In genomic region chr17:58630883-58631522, GRCh38 we compare ENCODE assay signal across 8 cellular contexts.
DNase-seq lines count a peak whose midpoint lies in the region; ATAC-seq and TF ChIP-seq lines count a peak whose summit lies in the region.

No MANE protein-coding gene starts in this region.

- no TSS peak for BruUV-seq in Calu3 (replicated peaks; lab: Mats Ljungman, UMichigan)

- H3K36me3 Mint-ChIP-seq in Calu3 (ENCODE audit: insufficient read depth, unreplicated experiment), result peaks cover 5% of the 10 kb centered on the region

- H3K4me3 Mint-ChIP-seq in Calu3 (ENCODE audit: low read depth, unreplicated experiment), result no peak overlapping the region

- H3K4me3 ChIP-seq in foreskin fibroblast (ENCODE audit: low read depth in 1 of 2, low read length in 2 of 2) (peak overlapping the region; percentile 3 to 62), skin epidermis (peak overlapping the region in 1 of 7 experiments; percentile 34)

- DNase-seq in Calu3, result peak; percentile 4
- peak; percentile 73 for DNase-seq in activated CD4-positive, alpha-beta T cell treated with anti-CD3 and anti-CD28 coated beads for 48 hours
- no peak for DNase-seq in foreskin fibroblast
- no peak for DNase-seq in DMS153 treated with DMSO at 0.1 percent for 48 hours (lab: John Stamatoyannopoulos, UW; ENCODE audit: unreplicated experiment)
- no peak for DNase-seq in hepatic stellate cell (ENCODE audit: low spot score)
- no peak for DNase-seq in GDM1 (lab: John Stamatoyannopoulos, UW)

- H3K9me3 Mint-ChIP-seq in Calu3 (ENCODE audit: low read depth, unreplicated experiment), result no peaks in the 10 kb centered on the region

- no peaks in the 10 kb centered on the region for H3K4me1 Mint-ChIP-seq in Calu3 (ENCODE audit: low read depth, unreplicated experiment)

- H3K27me3 Mint-ChIP-seq in Calu3 (ENCODE audit: unreplicated experiment), result no peaks in the 10 kb centered on the region

- H3K27ac ChIP-seq in skin epidermis, result peak overlapping the region in 19 of 21 experiments; percentile 56 to 96 (median 88)

- CTCF ChIA-PET in Calu3 (lab: Charles Lee), result interaction anchor here (0.7 to 1.3 kb wide), 3 partner anchors 61 to 112 kb away, joined by 3 to 4 read pairs (median 3); partner anchors contain the start of genes RAD51C and TEX14

- H3K27ac Mint-ChIP-seq in Calu3 (ENCODE audit: unreplicated experiment), result no peak overlapping the region

- intact Hi-C loops in Calu3 (cut with micrococcal nuclease; ENCODE audit: unreplicated experiment), result loop anchor here (5.0 kb wide), 1 partner anchor 114 kb away; no protein-coding TSS in a partner anchor

- TF ChIP-seq CTCF in Calu3 (IDR thresholded peaks at IDR 0.05; ENCODE audit: unreplicated experiment) (no peak), foreskin fibroblast (IDR thresholded peaks at IDR 0.05; ENCODE audit: low read depth, low read length) (no peak)

- peak; percentile 60 for ATAC-seq in HG02759 (IDR thresholded peaks at IDR 0.05; ENCODE audit: unreplicated experiment)

Comparison
In these comparisons a context has a peak if more than half of its experiments do, and no peak if none do; other contexts are left out.
1. DNase-seq: peak in Calu3 (single experiment) and activated CD4-positive, alpha-beta T cell treated with anti-CD3 and anti-CD28 coated beads for 48 hours (single experiment); none in foreskin fibroblast (0 of 2), DMS153 treated with DMSO at 0.1 percent for 48 hours (single experiment), hepatic stellate cell (single experiment) and GDM1 (single experiment).